Comparison of ENCODE assay signal across 32 cellular contexts in genomic region chr17:12376276-12376675, GRCh38.
"Had no signal": no experiment of that assay in that cellular context is flagged by ENCODE, and none has a peak within 500 bp of the region (broad histone marks: within the 10 kb centered on the region; RNA-seq: fewer than 3 reads in every experiment).

No MANE protein-coding gene starts in this region.

- H3K4me1 Mint-ChIP-seq: activated B cell treated with CpG ODN at 0.5 μM for 24 hours; activated CD8-positive, alpha-beta memory T cell treated with anti-CD3 and anti-CD28 coated beads, Interleukin-2, amount 10 ng/mL, durations not matched to agents 7 days and 5 days; activated naive CD4-positive, alpha-beta T cell treated with anti-CD3 and anti-CD28 coated beads, Interleukin-2, amount 10 ng/mL, durations not matched to agents 7 days and 5 days; activated naive CD8-positive, alpha-beta T cell treated with anti-CD3 and anti-CD28 coated beads for 36 hours; activated naive CD8-positive, alpha-beta T cell treated with anti-CD3 and anti-CD28 coated beads, Interleukin-2, amount 50 U/mL, for 24 hours; T-helper 17 cell had no signal

- H3K27me3 ChIP-seq: adrenal gland, body of pancreas, esophagus muscularis mucosa, gastroesophageal sphincter, heart right ventricle, hepatocyte had no signal

- H3K36me3 ChIP-seq: adrenal gland, esophagus muscularis mucosa, gastroesophageal sphincter, heart right ventricle, WERI-Rb-1 had no signal

- H3K9me3 ChIP-seq: adrenal gland, body of pancreas had no signal

- H3K27ac ChIP-seq: adrenal gland, body of pancreas, esophagus muscularis mucosa, gastroesophageal sphincter, heart right ventricle, hepatocyte, WERI-Rb-1 had no signal

- H2AFZ ChIP-seq: hepatocyte had no signal

- H3K9me3 Mint-ChIP-seq: effector memory CD8-positive, alpha-beta T cell had no signal

- H3K4me3 Mint-ChIP-seq: activated B cell treated with CpG ODN at 0.5 μM for 24 hours; activated CD4-positive, alpha-beta memory T cell treated with anti-CD3 and anti-CD28 coated beads for 36 hours; activated CD8-positive, alpha-beta memory T cell treated with anti-CD3 and anti-CD28 coated beads, Interleukin-2, amount 10 ng/mL, durations not matched to agents 7 days and 5 days; activated CD8-positive, alpha-beta T cell treated with anti-CD3 and anti-CD28 coated beads, Interleukin-2, amount 10 ng/mL, durations not matched to agents 7 days and 5 days; activated naive CD4-positive, alpha-beta T cell treated with anti-CD3 and anti-CD28 coated beads, Interleukin-2, amount 10 ng/mL, durations not matched to agents 7 days and 5 days; activated naive CD8-positive, alpha-beta T cell treated with anti-CD3 and anti-CD28 coated beads for 36 hours; activated naive CD8-positive, alpha-beta T cell treated with anti-CD3 and anti-CD28 coated beads, Interleukin-2, amount 50 U/mL, for 24 hours; activated T-helper 1 cell treated with anti-CD3 and anti-CD28 coated beads, Interleukin-12 subunit alpha, Interleukin-12 subunit beta, Interleukin-2, Interleukin-4 antibody, amounts not matched to agents 30 ng/mL and 10 ng/mL and 1 ng/mL, durations not matched to agents 14 hours and 24 hours and 36 hours; effector memory CD8-positive, alpha-beta T cell; T-helper 17 cell; T-helper 2 cell treated with Interferon-gamma antibody and Interleukin-4, amounts not matched to agents 5 μg/mL and 100 μg/mL, for 36 hours had no signal

- DNase-seq: activated B cell treated with CpG ODN at 0.5 μM for 24 hours; activated CD4-positive, alpha-beta memory T cell treated with anti-CD3 and anti-CD28 coated beads for 36 hours; activated CD8-positive, alpha-beta memory T cell treated with anti-CD3 and anti-CD28 coated beads, Interleukin-2, amount 10 ng/mL, durations not matched to agents 7 days and 5 days; activated CD8-positive, alpha-beta memory T cell treated with anti-CD3 and anti-CD28 coated beads, Interleukin-2, amount 50 U/mL, for 4 hours; activated CD8-positive, alpha-beta T cell treated with anti-CD3 and anti-CD28 coated beads, Interleukin-2, amount 10 ng/mL, durations not matched to agents 7 days and 5 days; activated gamma-delta T cell; activated naive CD4-positive, alpha-beta T cell; activated naive CD4-positive, alpha-beta T cell treated with anti-CD3 and anti-CD28 coated beads, Interleukin-2, amount 10 ng/mL, durations not matched to agents 7 days and 5 days; activated naive CD8-positive, alpha-beta T cell treated with anti-CD3 and anti-CD28 coated beads for 36 hours; activated naive CD8-positive, alpha-beta T cell treated with anti-CD3 and anti-CD28 coated beads, Interleukin-2, amount 50 U/mL, for 24 hours; activated T-cell treated with anti-CD3 and anti-CD28 coated beads, Interleukin-2, amount 50 U/mL, for 1 hour; activated T-cell treated with anti-CD3 and anti-CD28 coated beads, Interleukin-2, amount 50 U/mL, for 48 hours; adrenal gland; amygdala; aorta; body of pancreas; caudate nucleus; cortex of kidney; effector memory CD8-positive, alpha-beta T cell; erythroblast; foreskin melanocyte; heart right ventricle; T-helper 1 cell; T-helper 17 cell; T1000; WERI-Rb-1 had no signal

- H3K4me2 ChIP-seq: hepatocyte had no signal

- H3K79me2 ChIP-seq: hepatocyte had no signal

- H3K27me3 Mint-ChIP-seq: activated B cell treated with CpG ODN at 0.5 μM for 24 hours; activated CD4-positive, alpha-beta memory T cell treated with anti-CD3 and anti-CD28 coated beads for 36 hours; activated CD8-positive, alpha-beta memory T cell treated with anti-CD3 and anti-CD28 coated beads, Interleukin-2, amount 10 ng/mL, durations not matched to agents 7 days and 5 days; activated naive CD4-positive, alpha-beta T cell treated with anti-CD3 and anti-CD28 coated beads, Interleukin-2, amount 10 ng/mL, durations not matched to agents 7 days and 5 days; activated naive CD8-positive, alpha-beta T cell treated with anti-CD3 and anti-CD28 coated beads for 36 hours; effector memory CD8-positive, alpha-beta T cell; T-helper 17 cell had no signal

- H3K27ac Mint-ChIP-seq: activated B cell treated with CpG ODN at 0.5 μM for 24 hours; activated CD4-positive, alpha-beta memory T cell treated with anti-CD3 and anti-CD28 coated beads for 36 hours; activated CD8-positive, alpha-beta memory T cell treated with anti-CD3 and anti-CD28 coated beads, Interleukin-2, amount 10 ng/mL, durations not matched to agents 7 days and 5 days; activated CD8-positive, alpha-beta T cell treated with anti-CD3 and anti-CD28 coated beads, Interleukin-2, amount 10 ng/mL, durations not matched to agents 7 days and 5 days; activated naive CD4-positive, alpha-beta T cell treated with anti-CD3 and anti-CD28 coated beads, Interleukin-2, amount 10 ng/mL, durations not matched to agents 7 days and 5 days; activated naive CD8-positive, alpha-beta T cell treated with anti-CD3 and anti-CD28 coated beads for 36 hours; activated naive CD8-positive, alpha-beta T cell treated with anti-CD3 and anti-CD28 coated beads, Interleukin-2, amount 50 U/mL, for 24 hours; activated T-helper 1 cell treated with anti-CD3 and anti-CD28 coated beads, Interleukin-12 subunit alpha, Interleukin-12 subunit beta, Interleukin-2, Interleukin-4 antibody, amounts not matched to agents 30 ng/mL and 10 ng/mL and 1 ng/mL, durations not matched to agents 14 hours and 24 hours and 36 hours; effector memory CD8-positive, alpha-beta T cell; T-helper 17 cell; T-helper 2 cell treated with Interferon-gamma antibody and Interleukin-4, amounts not matched to agents 5 μg/mL and 100 μg/mL, for 36 hours had no signal

- ATAC-seq: activated CD4-positive, CD25-positive, alpha-beta regulatory T cell treated with anti-CD3 and anti-CD28 coated beads, Interleukin-2, amount 50 U/mL, for 24 hours; activated CD8-positive, alpha-beta memory T cell treated with anti-CD3 and anti-CD28 coated beads, Interleukin-2, amount 10 ng/mL, durations not matched to agents 7 days and 5 days; activated CD8-positive, alpha-beta T cell treated with anti-CD3 and anti-CD28 coated beads, Interleukin-2, amount 10 ng/mL, durations not matched to agents 7 days and 5 days; activated naive CD8-positive, alpha-beta T cell treated with anti-CD3 and anti-CD28 coated beads, Interleukin-2, amount 50 U/mL, for 24 hours; body of pancreas; effector memory CD8-positive, alpha-beta T cell; gastroesophageal sphincter; heart right ventricle; T-helper 17 cell had no signal

- H3K4me3 ChIP-seq: adrenal gland, body of pancreas, esophagus muscularis mucosa, gastroesophageal sphincter, heart right ventricle, hepatocyte had no signal

- H3K36me3 Mint-ChIP-seq: activated CD8-positive, alpha-beta memory T cell treated with anti-CD3 and anti-CD28 coated beads, Interleukin-2, amount 10 ng/mL, durations not matched to agents 7 days and 5 days; activated naive CD4-positive, alpha-beta T cell treated with anti-CD3 and anti-CD28 coated beads, Interleukin-2, amount 10 ng/mL, durations not matched to agents 7 days and 5 days; activated naive CD8-positive, alpha-beta T cell treated with anti-CD3 and anti-CD28 coated beads for 36 hours had no signal

- H3K4me1 ChIP-seq: adrenal gland, body of pancreas, esophagus muscularis mucosa, gastroesophageal sphincter, heart right ventricle had no signal
